7 cellular contexts compared by ENCODE assay signal in genomic region chr2:20225294-20226151, GRCh38. TPM values are rescaled to one million over a fixed set of nuclear protein-coding genes. Genes with fewer than 3 reads are reported as not detected.
A peak's percentile ranks its signal among the peaks of the same experiment; 100 is the strongest.
DNase-seq lines count a peak whose midpoint lies in the region; ATAC-seq and TF ChIP-seq lines count a peak whose summit lies in the region.

No MANE protein-coding gene starts in this region.

- H3K4me3 ChIP-seq in GM08714 (ENCODE audit: low read length) (peak overlapping the region; percentile 57; the same call in 1 of the 2 replicates), SK-N-MC (peak overlapping the region; percentile 82), colonic mucosa (peak overlapping the region; percentile 80), liver (ENCODE audit: low read depth in 1 of 3, low read length in 3 of 3) (peak overlapping the region; percentile 51 to 92 (median 61))

- TF ChIP-seq RAD21 in Ishikawa (IDR thresholded peaks at IDR 0.05; ENCODE audit: low read depth) (peak; percentile 59; the same call in 1 of the 2 replicates), liver (IDR thresholded peaks at IDR 0.05) (peak; percentile 66 to 69)

- H3K27ac ChIP-seq in SK-N-MC (no peak overlapping the region), colonic mucosa (peak overlapping the region; percentile 93), liver (ENCODE audit: low read depth in 1 of 2, low read length in 2 of 2) (peak overlapping the region; percentile 94 to 98)

- intact Hi-C loops in colonic mucosa (cut with DNase I), result loop anchor here (10.0 kb wide), 2 partner anchors 91 to 121 kb away; no protein-coding TSS in a partner anchor

- peaks cover 4% of the 10 kb centered on the region for H3K4me1 ChIP-seq in colonic mucosa
- peaks cover 4 to 36% (median 27%) of the 10 kb centered on the region in 4 donors for H3K4me1 ChIP-seq in liver (ENCODE audit: control insufficient read depth in 4 of 4, insufficient read depth in 4 of 4, low read length in 3 of 4)

- no peak for DNase-seq in SK-N-MC (ENCODE audit: low read depth, low spot score)
- DNase-seq in colonic mucosa, result peak; percentile 88
- peak; percentile 59 for DNase-seq in stimulated activated CD8-positive, alpha-beta memory T cell treated with anti-CD3 and anti-CD28 coated beads, Interleukin-4, amount 100 ng/mL, for 48 hours

- no peaks in the 10 kb centered on the region for H3K27me3 ChIP-seq in colonic mucosa
- no peaks in the 10 kb centered on the region for H3K27me3 ChIP-seq in liver (ENCODE audit: control insufficient read depth in 4 of 4, insufficient read depth in 4 of 4, low read length in 3 of 4)

- 3% methylated on average over 66 of the region's 66 CpGs for WGBS in liver

- no peak overlapping the region for H3K9ac ChIP-seq in SK-N-MC (ENCODE audit: insufficient read length)
- H3K9ac ChIP-seq in colonic mucosa (ENCODE audit: low read depth in 2 of 2, low read length in 2 of 2), result peak overlapping the region; percentile 54 to 73
- H3K9ac ChIP-seq in liver (ENCODE audit: low read depth in 1 of 2, low read length in 2 of 2), result peak overlapping the region; percentile 13 to 25

- no peaks in the 10 kb centered on the region for H3K9me3 ChIP-seq in SK-N-MC (ENCODE audit: low read depth, low read length)
- no peaks in the 10 kb centered on the region for H3K9me3 ChIP-seq in colonic mucosa
- H3K9me3 ChIP-seq in liver (ENCODE audit: control insufficient read depth in 4 of 4, low read length in 3 of 4), result no peaks in the 10 kb centered on the region

- H3K36me3 ChIP-seq in SK-N-MC (ENCODE audit: insufficient read depth, low read length) (no peaks in the 10 kb centered on the region), colonic mucosa (no peaks in the 10 kb centered on the region), liver (ENCODE audit: control insufficient read depth in 4 of 4, insufficient read depth in 3 of 4, low read depth in 1 of 4, low read length in 3 of 4) (no peaks in the 10 kb centered on the region)

- no peak for TF ChIP-seq EP300 in Ishikawa (IDR thresholded peaks at IDR 0.05; ENCODE audit: borderline replicate concordance)

- TF ChIP-seq CTCF in colonic mucosa (IDR thresholded peaks at IDR 0.05), result peak; percentile 47
- peak; percentile 47 for TF ChIP-seq CTCF in liver (IDR thresholded peaks at IDR 0.05; ENCODE audit: low read depth, low read length, missing input control)

- peak; percentile 65 for ATAC-seq in GM21723 (IDR thresholded peaks at IDR 0.05; ENCODE audit: unreplicated experiment)

TF ChIP-seq in Ishikawa, 13 proteins besides CTCF, POLR2A, EP300 and RAD21:
- TF ChIP-seq YY1 (IDR thresholded peaks at IDR 0.05; ENCODE audit: low read depth), result no peak
- no peak for TF ChIP-seq NFIC (IDR thresholded peaks at IDR 0.05)
- no peak for TF ChIP-seq USF1 (IDR thresholded peaks at IDR 0.05)
- TF ChIP-seq CREB1 (IDR thresholded peaks at IDR 0.05; ENCODE audit: low read depth), result no peak
- TF ChIP-seq FOXM1 (IDR thresholded peaks at IDR 0.05; ENCODE audit: borderline replicate concordance, low read depth), result no peak
- TF ChIP-seq TEAD4 (IDR thresholded peaks at IDR 0.05), result no peak
- no peak for TF ChIP-seq EGR1 (IDR thresholded peaks at IDR 0.05)
- TF ChIP-seq ZBTB7A (IDR thresholded peaks at IDR 0.05; ENCODE audit: low read depth), result peak; percentile 96
- no peak for TF ChIP-seq TAF1 (IDR thresholded peaks at IDR 0.05; ENCODE audit: low read depth)
- no peak; the same call in 1 of the 2 replicates for TF ChIP-seq MAX (IDR thresholded peaks at IDR 0.05)
- TF ChIP-seq TCF12 (IDR thresholded peaks at IDR 0.05; ENCODE audit: low read depth), result 0 out of 2 replicates have a peak, but pooled peaks have one; percentile 8
- TF ChIP-seq, protein P1, sequence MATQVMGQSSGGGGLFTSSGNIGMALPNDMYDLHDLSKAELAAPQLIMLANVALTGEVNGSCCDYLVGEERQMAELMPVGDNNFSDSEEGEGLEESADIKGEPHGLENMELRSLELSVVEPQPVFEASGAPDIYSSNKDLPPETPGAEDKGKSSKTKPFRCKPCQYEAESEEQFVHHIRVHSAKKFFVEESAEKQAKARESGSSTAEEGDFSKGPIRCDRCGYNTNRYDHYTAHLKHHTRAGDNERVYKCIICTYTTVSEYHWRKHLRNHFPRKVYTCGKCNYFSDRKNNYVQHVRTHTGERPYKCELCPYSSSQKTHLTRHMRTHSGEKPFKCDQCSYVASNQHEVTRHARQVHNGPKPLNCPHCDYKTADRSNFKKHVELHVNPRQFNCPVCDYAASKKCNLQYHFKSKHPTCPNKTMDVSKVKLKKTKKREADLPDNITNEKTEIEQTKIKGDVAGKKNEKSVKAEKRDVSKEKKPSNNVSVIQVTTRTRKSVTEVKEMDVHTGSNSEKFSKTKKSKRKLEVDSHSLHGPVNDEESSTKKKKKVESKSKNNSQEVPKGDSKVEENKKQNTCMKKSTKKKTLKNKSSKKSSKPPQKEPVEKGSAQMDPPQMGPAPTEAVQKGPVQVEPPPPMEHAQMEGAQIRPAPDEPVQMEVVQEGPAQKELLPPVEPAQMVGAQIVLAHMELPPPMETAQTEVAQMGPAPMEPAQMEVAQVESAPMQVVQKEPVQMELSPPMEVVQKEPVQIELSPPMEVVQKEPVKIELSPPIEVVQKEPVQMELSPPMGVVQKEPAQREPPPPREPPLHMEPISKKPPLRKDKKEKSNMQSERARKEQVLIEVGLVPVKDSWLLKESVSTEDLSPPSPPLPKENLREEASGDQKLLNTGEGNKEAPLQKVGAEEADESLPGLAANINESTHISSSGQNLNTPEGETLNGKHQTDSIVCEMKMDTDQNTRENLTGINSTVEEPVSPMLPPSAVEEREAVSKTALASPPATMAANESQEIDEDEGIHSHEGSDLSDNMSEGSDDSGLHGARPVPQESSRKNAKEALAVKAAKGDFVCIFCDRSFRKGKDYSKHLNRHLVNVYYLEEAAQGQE (IDR thresholded peaks at IDR 0.05; ENCODE audit: low read depth), result no peak
- no peak for TF ChIP-seq CEBPB (IDR thresholded peaks at IDR 0.05)

TF ChIP-seq in liver, 16 proteins besides CTCF, POLR2A, EP300 and RAD21 (continues in another document):
- TF ChIP-seq HNF4A (conservative IDR thresholded peaks at IDR 0.05) (peak; percentile 95 to 96), TAF1 (conservative IDR thresholded peaks at IDR 0.05) (no peak), SP1 (IDR thresholded peaks at IDR 0.05) (peak; percentile 86), GABPA (IDR thresholded peaks at IDR 0.05 in 1 of 2, conservative IDR thresholded peaks at IDR 0.05 in 1 of 2) (no peak), MAX (IDR thresholded peaks at IDR 0.05) (peak; percentile 71), ZBTB33 (IDR thresholded peaks at IDR 0.05) (no peak), JUND (IDR thresholded peaks at IDR 0.05) (peak in 1 of 2 donors; percentile 63), RXRA (IDR thresholded peaks at IDR 0.05) (peak; percentile 96 to 99), ATF3 (IDR thresholded peaks at IDR 0.05) (no peak), NR2F2 (IDR thresholded peaks at IDR 0.05) (no peak), HNF4G (IDR thresholded peaks at IDR 0.05) (peak; percentile 90), FOXA1 (IDR thresholded peaks at IDR 0.05) (no peak), YY1 (IDR thresholded peaks at IDR 0.05) (peak; percentile 98), EGR1 (IDR thresholded peaks at IDR 0.05; ENCODE audit: low read depth in 2 of 2) (peak in 1 of 2 donors; percentile 45)
- TF ChIP-seq, protein P1 (IDR thresholded peaks at IDR 0.05), result peak; percentile 54

RNA-seq across cellular contexts. Expression of gene SDC1, which starts 0.6 kb away (rescaled TPM):
- total RNA-seq in colonic mucosa (100 to 1,000 TPM; 156 to 213 TPM), liver (100 to 1,000 TPM in 1 of 2 donors, 10 to 100 TPM in 1; 99.6 to 269 TPM)
- polyA plus RNA-seq in liver, result 100 to 1,000 TPM; 124 to 363 TPM
